In genomic region chr19:11435833-11436313, GRCh38 we compare ENCODE assay signal across 9 cellular contexts. TPM values are rescaled to one million over a fixed set of nuclear protein-coding genes. Genes with fewer than 3 reads are reported as not detected.
A peak's percentile ranks its signal among the peaks of the same experiment; 100 is the strongest.
DNase-seq lines count a peak whose midpoint lies in the region; ATAC-seq and TF ChIP-seq lines count a peak whose summit lies in the region.
"Had no signal": no experiment of that assay in that cellular context is flagged by ENCODE, and none has a peak within 500 bp of the region (broad histone marks: within the 10 kb centered on the region; RNA-seq: fewer than 3 reads in every experiment).

No MANE protein-coding gene starts in this region.

- peak overlapping the region; percentile 64 to 88 for H3K4me3 ChIP-seq in left lung
- peak overlapping the region; percentile 60 to 84 (median 74) for H3K4me3 ChIP-seq in tibial nerve

- peaks cover 14 to 21% of the 10 kb centered on the region in 2 donors for H3K4me1 ChIP-seq in left lung
- H3K4me1 ChIP-seq in tibial nerve, result peaks cover 0 to 23% (median 10%) of the 10 kb centered on the region in 4 donors

- WGBS in tibial nerve, 2 donors, result 4 to 9% methylated on average over 9 to 21 of the region's 21 CpGs

- no peaks in the 10 kb centered on the region for H3K9me3 ChIP-seq in KOPT-K1 (ENCODE audit: insufficient read depth, low read length, poor library complexity, severe bottlenecking)
- H3K9me3 ChIP-seq in left lung, result no peaks in the 10 kb centered on the region
- no peaks in the 10 kb centered on the region for H3K9me3 ChIP-seq in tibial nerve

- peaks cover 45% of the 10 kb centered on the region for H3K36me3 ChIP-seq in KOPT-K1 (ENCODE audit: insufficient read depth, low read length)
- H3K36me3 ChIP-seq in left lung, result peaks cover 4 to 46% of the 10 kb centered on the region in 2 donors
- H3K36me3 ChIP-seq in tibial nerve, result peaks cover 0 to 46% (median 2%) of the 10 kb centered on the region in 3 donors

- intact Hi-C loops in left lung (cut with DNase I), result no loop called here

- peak overlapping the region; percentile 90 for H3K27ac ChIP-seq in KOPT-K1 (ENCODE audit: low read depth, low read length, poor library complexity, severe bottlenecking)
- H3K27ac ChIP-seq in left lung, result peak overlapping the region; percentile 74 to 91
- peak overlapping the region; percentile 65 to 85 (median 69) for H3K27ac ChIP-seq in tibial nerve

- peak; percentile 30 for DNase-seq in CMK (ENCODE audit: low read depth)
- peak; percentile 51 for DNase-seq in astrocyte of the hippocampus (ENCODE audit: low read depth, low spot score)
- peak; percentile 50 to 82 for DNase-seq in left lung
- DNase-seq in tibial nerve (ENCODE audit: low spot score in 2 of 2), result no peak
- DNase-seq in NCI-H1930 (lab: John Stamatoyannopoulos, UW), result no peak
- DNase-seq in effector CD4-positive, alpha-beta T cell, result no peak
- no peak for DNase-seq in activated CD4-positive, CD25-positive, alpha-beta regulatory T cell (lab: John Stamatoyannopoulos, UW)

- H3K27me3 ChIP-seq in left lung, result no peaks in the 10 kb centered on the region
- H3K27me3 ChIP-seq in tibial nerve, result no peaks in the 10 kb centered on the region

- no peak for ATAC-seq in left lung

- TF ChIP-seq POLR2A in tibial nerve (IDR thresholded peaks at IDR 0.05), result no peak

- TF ChIP-seq CTCF in left lung (IDR thresholded peaks at IDR 0.05), result no peak
- no peak for TF ChIP-seq CTCF in tibial nerve (IDR thresholded peaks at IDR 0.05)

- no peak for TF ChIP-seq EP300 in tibial nerve (IDR thresholded peaks at IDR 0.05)

RNA-seq across cellular contexts. Expression of gene PRKCSH, which starts 0.4 kb away (rescaled TPM):
- total RNA-seq in left lung (100 to 1,000 TPM; 286 to 303 TPM), tibial nerve (100 to 1,000 TPM in 1 of 4 donors, 10 to 100 TPM in 3; 94.0 to 101 (median 97.4) TPM)

RNA-seq across cellular contexts. Expression of gene ODAD3, which starts 1.0 kb away (rescaled TPM):
- 1 to 10 TPM in 1 of 2 donors, under 1 TPM in 1; 0.55 to 2.1 TPM for total RNA-seq in left lung
- 1 to 10 TPM in 1 of 4 donors, under 1 TPM in 1, not detected in 2; 0.42 to 1.3 TPM for total RNA-seq in tibial nerve
- total RNA-seq: T-helper 1 cell treated with Interleukin-12 subunit alpha and Interleukin-12 subunit beta and Interleukin-4 antibody, amounts not matched to agents 30 ng/mL and 1 ng/mL, for 36 hours had no signal

RNA-seq across cellular contexts. Expression of gene RGL3, which starts 16.8 kb away (rescaled TPM):
- total RNA-seq in left lung (10 to 100 TPM; 35.7 to 68.2 TPM), tibial nerve (10 to 100 TPM in 2 of 4 donors, 1 to 10 TPM in 2; 5.7 to 17.9 (median 11.0) TPM)
- total RNA-seq: T-helper 1 cell treated with Interleukin-12 subunit alpha and Interleukin-12 subunit beta and Interleukin-4 antibody, amounts not matched to agents 30 ng/mL and 1 ng/mL, for 36 hours had no signal

RNA-seq across cellular contexts. Expression of gene ELAVL3, which starts 45.0 kb away (rescaled TPM):
- total RNA-seq in left lung (under 1 TPM in 1 of 2 donors, not detected in 1; 0.21 TPM), tibial nerve (not detected)
- total RNA-seq: T-helper 1 cell treated with Interleukin-12 subunit alpha and Interleukin-12 subunit beta and Interleukin-4 antibody, amounts not matched to agents 30 ng/mL and 1 ng/mL, for 36 hours had no signal

RNA-seq across cellular contexts. Expression of gene EPOR, which starts 51.8 kb away (rescaled TPM):
- total RNA-seq in left lung (10 to 100 TPM in 1 of 2 donors, 1 to 10 TPM in 1; 9.6 to 18.0 TPM), tibial nerve (10 to 100 TPM in 1 of 4 donors, 1 to 10 TPM in 3; 3.5 to 10.0 (median 7.5) TPM)

Comparison
In these comparisons a context has a peak if more than half of its experiments do, and no peak if none do; other contexts are left out.
1. DNase-seq: peak in CMK (single experiment), astrocyte of the hippocampus (single experiment) and left lung (2 of 2); none in tibial nerve (0 of 2), NCI-H1930 (0 of 2), effector CD4-positive, alpha-beta T cell (single experiment) and activated CD4-positive, CD25-positive, alpha-beta regulatory T cell (0 of 4).
2. Peak in every context shown above with its lines, with median percentiles within 50 percentile points of each other: H3K27ac ChIP-seq.